2 cellular contexts compared by ENCODE assay signal in the genomic region with DNA sequence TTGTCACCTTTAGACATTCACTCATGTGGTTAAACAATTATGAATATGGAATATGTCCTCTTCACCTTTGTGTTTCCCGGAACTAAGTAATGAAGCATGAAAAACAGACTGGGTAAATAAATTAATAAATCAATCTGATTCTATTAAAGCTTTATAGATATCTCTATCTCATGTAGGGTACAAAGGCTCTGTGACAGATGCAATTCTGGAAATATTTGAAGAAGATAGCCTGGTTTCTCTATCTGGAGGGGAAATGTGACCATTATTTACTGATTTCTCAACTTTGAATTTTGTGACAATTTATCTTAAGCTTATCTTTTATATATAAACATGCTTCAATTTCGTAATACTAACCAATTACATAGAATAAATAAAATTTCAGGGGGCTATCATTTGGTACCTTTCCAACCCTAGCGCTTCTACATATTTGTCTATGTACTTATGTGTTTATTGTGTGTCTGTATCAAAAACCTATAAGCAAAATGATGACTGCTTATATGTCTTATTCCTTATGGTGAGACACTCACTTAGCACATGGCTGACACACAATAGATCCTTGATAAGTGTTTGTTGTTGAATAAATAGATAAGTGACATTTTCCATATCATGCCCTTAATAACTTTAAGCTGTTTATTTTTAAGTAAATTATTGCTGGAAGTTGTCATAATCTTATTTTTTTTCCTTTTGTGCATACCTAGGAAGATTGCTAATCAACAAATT.
TF ChIP-seq lines count a peak whose summit lies in the region.

No MANE protein-coding gene starts in this region.

TF ChIP-seq in liver, 16 proteins besides CTCF, POLR2A, EP300 and RAD21:
- peak; percentile 67 for TF ChIP-seq MAX (IDR thresholded peaks at IDR 0.05)
- TF ChIP-seq NR2F2 (IDR thresholded peaks at IDR 0.05), result no peak
- TF ChIP-seq YY1 (IDR thresholded peaks at IDR 0.05), result peak; percentile 23
- TF ChIP-seq EGR1 (IDR thresholded peaks at IDR 0.05; ENCODE audit: low read depth in 2 of 2), result peak in 1 of 2 donors; percentile 56
- peak; percentile 22 for TF ChIP-seq HNF4G (IDR thresholded peaks at IDR 0.05)
- TF ChIP-seq ZBTB33 (IDR thresholded peaks at IDR 0.05), result peak; percentile 54
- TF ChIP-seq SP1 (IDR thresholded peaks at IDR 0.05), result peak; percentile 43
- peak; percentile 71 for TF ChIP-seq FOXA2 (IDR thresholded peaks at IDR 0.05)
- TF ChIP-seq ATF3 (IDR thresholded peaks at IDR 0.05), result peak; percentile 23
- peak; percentile 72 to 84 for TF ChIP-seq HNF4A (conservative IDR thresholded peaks at IDR 0.05)
- TF ChIP-seq GABPA (IDR thresholded peaks at IDR 0.05 in 1 of 2, conservative IDR thresholded peaks at IDR 0.05 in 1 of 2), result no peak
- TF ChIP-seq, protein P1, sequence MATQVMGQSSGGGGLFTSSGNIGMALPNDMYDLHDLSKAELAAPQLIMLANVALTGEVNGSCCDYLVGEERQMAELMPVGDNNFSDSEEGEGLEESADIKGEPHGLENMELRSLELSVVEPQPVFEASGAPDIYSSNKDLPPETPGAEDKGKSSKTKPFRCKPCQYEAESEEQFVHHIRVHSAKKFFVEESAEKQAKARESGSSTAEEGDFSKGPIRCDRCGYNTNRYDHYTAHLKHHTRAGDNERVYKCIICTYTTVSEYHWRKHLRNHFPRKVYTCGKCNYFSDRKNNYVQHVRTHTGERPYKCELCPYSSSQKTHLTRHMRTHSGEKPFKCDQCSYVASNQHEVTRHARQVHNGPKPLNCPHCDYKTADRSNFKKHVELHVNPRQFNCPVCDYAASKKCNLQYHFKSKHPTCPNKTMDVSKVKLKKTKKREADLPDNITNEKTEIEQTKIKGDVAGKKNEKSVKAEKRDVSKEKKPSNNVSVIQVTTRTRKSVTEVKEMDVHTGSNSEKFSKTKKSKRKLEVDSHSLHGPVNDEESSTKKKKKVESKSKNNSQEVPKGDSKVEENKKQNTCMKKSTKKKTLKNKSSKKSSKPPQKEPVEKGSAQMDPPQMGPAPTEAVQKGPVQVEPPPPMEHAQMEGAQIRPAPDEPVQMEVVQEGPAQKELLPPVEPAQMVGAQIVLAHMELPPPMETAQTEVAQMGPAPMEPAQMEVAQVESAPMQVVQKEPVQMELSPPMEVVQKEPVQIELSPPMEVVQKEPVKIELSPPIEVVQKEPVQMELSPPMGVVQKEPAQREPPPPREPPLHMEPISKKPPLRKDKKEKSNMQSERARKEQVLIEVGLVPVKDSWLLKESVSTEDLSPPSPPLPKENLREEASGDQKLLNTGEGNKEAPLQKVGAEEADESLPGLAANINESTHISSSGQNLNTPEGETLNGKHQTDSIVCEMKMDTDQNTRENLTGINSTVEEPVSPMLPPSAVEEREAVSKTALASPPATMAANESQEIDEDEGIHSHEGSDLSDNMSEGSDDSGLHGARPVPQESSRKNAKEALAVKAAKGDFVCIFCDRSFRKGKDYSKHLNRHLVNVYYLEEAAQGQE (IDR thresholded peaks at IDR 0.05), result peak; percentile 29
- peak; percentile 35 to 75 for TF ChIP-seq RXRA (IDR thresholded peaks at IDR 0.05)
- no peak for TF ChIP-seq TAF1 (conservative IDR thresholded peaks at IDR 0.05)
- TF ChIP-seq FOXA1 (IDR thresholded peaks at IDR 0.05), result peak; percentile 69
- TF ChIP-seq JUND (IDR thresholded peaks at IDR 0.05), result peak; percentile 38 to 47

TF ChIP-seq in HepG2, 621 proteins besides CTCF, POLR2A, EP300 and RAD21:
- TF ChIP-seq ZNF704 (CRISPR knock-in tag; IDR thresholded peaks at IDR 0.05; ENCODE audit: borderline replicate concordance) (no peak), ZBTB1 (CRISPR knock-in tag; IDR thresholded peaks at IDR 0.05; ENCODE audit: borderline replicate concordance) (no peak), ZFP36L1 (CRISPR knock-in tag; IDR thresholded peaks at IDR 0.05) (no peak), PBX3 (CRISPR knock-in tag; IDR thresholded peaks at IDR 0.05; ENCODE audit: borderline replicate concordance) (no peak), ZNF407 (CRISPR knock-in tag; IDR thresholded peaks at IDR 0.05; ENCODE audit: not compliant biosample characterization) (no peak), KLF16 (CRISPR knock-in tag; IDR thresholded peaks at IDR 0.05) (no peak), E2F1 (CRISPR knock-in tag; IDR thresholded peaks at IDR 0.05) (no peak), RARA (CRISPR knock-in tag; IDR thresholded peaks at IDR 0.05) (no peak), ZNF598 (CRISPR knock-in tag; IDR thresholded peaks at IDR 0.05; ENCODE audit: borderline replicate concordance) (no peak), ZXDC (CRISPR knock-in tag; IDR thresholded peaks at IDR 0.05) (no peak), ZNF234 (CRISPR knock-in tag; conservative IDR thresholded peaks at IDR 0.05) (no peak), ONECUT2 (CRISPR knock-in tag; IDR thresholded peaks at IDR 0.05) (no peak), NONO (IDR thresholded peaks at IDR 0.05) (no peak), NONO (CRISPR knock-in tag; conservative IDR thresholded peaks at IDR 0.05) (no peak)
